Comparison of ENCODE assay signal across 1 cellular context in the genomic region with DNA sequence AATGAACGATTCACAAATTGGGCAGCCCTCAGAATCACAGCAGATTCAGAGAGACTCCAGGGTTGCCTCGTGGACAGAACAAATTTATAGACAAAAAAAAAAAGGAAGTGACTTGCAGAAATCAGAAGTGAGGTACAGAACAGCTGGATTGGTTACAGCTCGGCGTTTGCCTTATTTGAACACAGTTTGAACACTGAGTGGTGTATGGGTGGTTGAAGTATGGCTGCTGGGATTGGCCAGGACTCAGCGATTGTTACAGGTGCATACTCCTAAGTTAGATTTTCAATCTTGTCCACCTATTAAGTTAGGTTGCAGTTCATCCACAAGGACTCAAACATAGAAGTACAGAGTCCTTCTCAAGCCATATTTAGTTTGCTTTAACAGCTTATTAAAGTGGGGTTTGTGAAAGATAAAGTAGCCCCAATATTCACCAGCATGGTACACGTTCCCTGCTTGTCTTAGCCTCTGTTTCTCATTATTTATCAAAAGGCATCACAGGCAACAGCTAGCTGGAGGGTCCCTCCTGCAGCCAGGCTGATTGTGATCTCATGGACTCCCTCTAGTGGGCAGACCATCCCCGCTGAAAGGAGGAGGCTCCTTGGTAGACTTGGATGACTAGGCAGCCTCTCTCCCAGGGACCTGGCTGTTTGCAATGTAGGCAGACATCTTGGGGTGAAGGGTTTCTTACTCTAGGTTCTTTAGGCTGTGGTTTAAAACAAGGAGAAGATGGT.
TF ChIP-seq lines count a peak whose summit lies in the region.

No MANE protein-coding gene starts in this region.

TF ChIP-seq in HepG2, 621 proteins besides CTCF, POLR2A, EP300 and RAD21 (continued from another document and continues in another):
- TF ChIP-seq ZNF407 (CRISPR knock-in tag; IDR thresholded peaks at IDR 0.05; ENCODE audit: not compliant biosample characterization) (no peak), KMT2B (CRISPR knock-in tag; IDR thresholded peaks at IDR 0.05) (no peak), SIN3B (IDR thresholded peaks at IDR 0.05; ENCODE audit: low read length) (no peak), ZNF557 (CRISPR knock-in tag; IDR thresholded peaks at IDR 0.05) (no peak), NFKB2 (CRISPR knock-in tag; IDR thresholded peaks at IDR 0.05; ENCODE audit: borderline replicate concordance) (no peak), KIAA2018 (CRISPR knock-in tag; IDR thresholded peaks at IDR 0.05; ENCODE audit: borderline replicate concordance) (no peak), ZNF574 (CRISPR knock-in tag; IDR thresholded peaks at IDR 0.05) (no peak), MEIS1 (CRISPR knock-in tag; IDR thresholded peaks at IDR 0.05; ENCODE audit: borderline replicate concordance) (no peak), BHLHE40 (IDR thresholded peaks at IDR 0.05; ENCODE audit: low read length) (no peak), ZSCAN12 (CRISPR knock-in tag; IDR thresholded peaks at IDR 0.05) (no peak), HMG20A (CRISPR knock-in tag; IDR thresholded peaks at IDR 0.05; ENCODE audit: borderline replicate concordance) (no peak), MIER3 (CRISPR knock-in tag; IDR thresholded peaks at IDR 0.05; ENCODE audit: borderline replicate concordance) (no peak), ZNF792 (CRISPR knock-in tag; IDR thresholded peaks at IDR 0.05) (no peak), FOXK1 (CRISPR knock-in tag; IDR thresholded peaks at IDR 0.05; ENCODE audit: borderline replicate concordance, low read depth) (no peak), POLR2AphosphoS2 (IDR thresholded peaks at IDR 0.05; ENCODE audit: low read depth, low read length) (no peak), NR2F6 (IDR thresholded peaks at IDR 0.05) (no peak), NR2F6 (CRISPR knock-in tag; IDR thresholded peaks at IDR 0.05) (peak; percentile 31; the same call in 1 of the 2 replicates), ZFP37 (CRISPR knock-in tag; IDR thresholded peaks at IDR 0.05; ENCODE audit: borderline replicate concordance) (no peak), EHMT2 (IDR thresholded peaks at IDR 0.05; ENCODE audit: borderline replicate concordance, low read depth, low read length) (no peak), SIN3A (IDR thresholded peaks at IDR 0.05; ENCODE audit: borderline replicate concordance, low read depth, low read length) (no peak), HNF4A (CRISPR knock-in tag; IDR thresholded peaks at IDR 0.05) (no peak), HNRNPLL (IDR thresholded peaks at IDR 0.05; ENCODE audit: low read depth, low read length, poor library complexity, severe bottlenecking) (no peak), POLR2G (IDR thresholded peaks at IDR 0.05; ENCODE audit: low read depth, low read length) (0 out of 2 replicates have a peak, but pooled peaks have one; percentile 25), ZGPAT (CRISPR knock-in tag; IDR thresholded peaks at IDR 0.05) (no peak), SAP130 (CRISPR knock-in tag; IDR thresholded peaks at IDR 0.05; ENCODE audit: low read depth) (no peak), HNRNPK (IDR thresholded peaks at IDR 0.05; ENCODE audit: low read depth, low read length, poor library complexity, severe bottlenecking) (no peak), ZFP62 (CRISPR knock-in tag; IDR thresholded peaks at IDR 0.05) (no peak), GATAD2A (CRISPR knock-in tag; IDR thresholded peaks at IDR 0.05) (peak; percentile 53; the same call in 1 of the 2 replicates), MXI1 (IDR thresholded peaks at IDR 0.05; ENCODE audit: borderline replicate concordance, low read depth, low read length) (no peak)
- TF ChIP-seq, protein P1, sequence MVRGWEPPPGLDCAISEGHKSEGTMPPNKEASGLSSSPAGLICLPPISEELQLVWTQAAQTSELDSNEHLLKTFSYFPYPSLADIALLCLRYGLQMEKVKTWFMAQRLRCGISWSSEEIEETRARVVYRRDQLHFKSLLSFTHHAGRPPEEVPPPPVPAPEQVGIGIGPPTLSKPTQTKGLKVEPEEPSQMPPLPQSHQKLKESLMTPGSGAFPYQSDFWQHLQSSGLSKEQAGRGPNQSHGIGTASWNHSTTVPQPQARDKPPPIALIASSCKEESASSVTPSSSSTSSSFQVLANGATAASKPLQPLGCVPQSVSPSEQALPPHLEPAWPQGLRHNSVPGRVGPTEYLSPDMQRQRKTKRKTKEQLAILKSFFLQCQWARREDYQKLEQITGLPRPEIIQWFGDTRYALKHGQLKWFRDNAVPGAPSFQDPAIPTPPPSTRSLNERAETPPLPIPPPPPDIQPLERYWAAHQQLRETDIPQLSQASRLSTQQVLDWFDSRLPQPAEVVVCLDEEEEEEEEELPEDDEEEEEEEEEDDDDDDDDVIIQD (CRISPR knock-in tag; IDR thresholded peaks at IDR 0.05; ENCODE audit: low read depth), result peak; percentile 13; the same call in 1 of the 2 replicates
